Comparison of ENCODE assay signal across 8 cellular contexts in the genomic region with DNA sequence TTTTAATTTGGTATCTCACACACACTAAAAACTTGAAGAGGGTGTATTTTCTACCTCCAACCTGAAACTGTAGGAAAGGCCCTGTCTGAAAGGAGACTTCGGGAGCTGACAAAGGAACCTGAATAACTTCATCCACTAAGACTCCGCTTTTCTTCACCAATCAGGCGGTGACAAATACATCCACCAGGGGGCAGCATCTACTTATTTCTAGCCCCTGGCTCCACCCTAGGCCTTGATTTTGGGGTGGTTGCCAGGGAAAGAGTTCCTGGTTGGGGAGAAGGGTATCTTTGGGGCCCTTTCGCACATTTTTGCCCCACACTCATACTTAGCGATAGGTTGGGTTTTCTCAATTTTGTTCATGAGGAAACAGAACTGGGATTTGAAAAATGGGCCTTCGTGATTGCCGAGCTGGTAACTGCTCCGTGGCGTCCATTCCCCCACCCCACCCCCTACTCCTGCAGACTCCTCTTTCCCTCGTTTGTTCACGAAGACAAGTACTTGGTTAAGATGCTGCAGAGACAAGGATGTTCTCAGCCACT. TPM values are rescaled to one million over a fixed set of nuclear protein-coding genes. Genes with fewer than 3 reads are reported as not detected.
DNase-seq lines count a peak whose midpoint lies in the region; ATAC-seq lines count a peak whose summit lies in the region.

No MANE protein-coding gene starts in this region.

- peaks cover 26% of the 10 kb centered on the region for H3K4me1 Mint-ChIP-seq in stimulated activated naive CD8-positive, alpha-beta T cell treated with anti-CD3 and anti-CD28 coated beads, Interleukin-15, amount 100 ng/mL, for 72 hours

- DNase-seq in DMS53 (lab: John Stamatoyannopoulos, UW) (peak; percentile 91), M059J (ENCODE audit: low read depth) (peak; percentile 84), SHP77 (lab: John Stamatoyannopoulos, UW) (peak; percentile 62 to 79), fibroblast of the conjunctiva (ENCODE audit: low read depth) (peak; percentile 77)
- peak; percentile 78 for DNase-seq in activated effector memory CD4-positive, alpha-beta T cell treated with Interleukin-2 at 50 U/mL for 16 hours
- peak; percentile 86 to 88 for DNase-seq in stimulated activated naive CD8-positive, alpha-beta T cell treated with anti-CD3 and anti-CD28 coated beads, Interleukin-15, amount 100 ng/mL, for 72 hours

- peak overlapping the region; percentile 47 for H2AFZ ChIP-seq in neuron (ENCODE audit: low read depth, low read length)

- no peaks in the 10 kb centered on the region for H3K27me3 ChIP-seq in neuron (ENCODE audit: insufficient read depth, low read length)

- peak; percentile 68 for ATAC-seq in stimulated activated naive CD8-positive, alpha-beta T cell treated with anti-CD3 and anti-CD28 coated beads, Interleukin-15, amount 100 ng/mL, for 72 hours
- ATAC-seq in HG02981 (IDR thresholded peaks at IDR 0.05; ENCODE audit: unreplicated experiment): no peak

- no peak overlapping the region for H3K4me3 ChIP-seq in neuron (ENCODE audit: low read length)

- no peak overlapping the region for H3K27ac Mint-ChIP-seq in stimulated activated naive CD8-positive, alpha-beta T cell treated with anti-CD3 and anti-CD28 coated beads, Interleukin-15, amount 100 ng/mL, for 72 hours

- no peak overlapping the region for H3K4me3 Mint-ChIP-seq in stimulated activated naive CD8-positive, alpha-beta T cell treated with anti-CD3 and anti-CD28 coated beads, Interleukin-15, amount 100 ng/mL, for 72 hours

- H3K36me3 ChIP-seq in neuron (ENCODE audit: insufficient read depth, low read length): no peaks in the 10 kb centered on the region

- no peaks in the 10 kb centered on the region for H3K27me3 Mint-ChIP-seq in stimulated activated naive CD8-positive, alpha-beta T cell treated with anti-CD3 and anti-CD28 coated beads, Interleukin-15, amount 100 ng/mL, for 72 hours

- no peaks in the 10 kb centered on the region for H3K9me3 ChIP-seq in neuron (ENCODE audit: low read length)

- H3K9me3 Mint-ChIP-seq in stimulated activated naive CD8-positive, alpha-beta T cell treated with anti-CD3 and anti-CD28 coated beads, Interleukin-15, amount 100 ng/mL, for 72 hours: no peaks in the 10 kb centered on the region

- H3K4me1 ChIP-seq in neuron (ENCODE audit: insufficient read depth, low read length): peaks cover 4% of the 10 kb centered on the region

RNA-seq across cellular contexts. Expression of a gene that starts 4.8 kb away (rescaled TPM):
- 15.1 and 18.4 TPM in 2 replicates for total RNA-seq in M059J (2014; rRNA removed; shearing (Covaris generic))
